In the genomic region with DNA sequence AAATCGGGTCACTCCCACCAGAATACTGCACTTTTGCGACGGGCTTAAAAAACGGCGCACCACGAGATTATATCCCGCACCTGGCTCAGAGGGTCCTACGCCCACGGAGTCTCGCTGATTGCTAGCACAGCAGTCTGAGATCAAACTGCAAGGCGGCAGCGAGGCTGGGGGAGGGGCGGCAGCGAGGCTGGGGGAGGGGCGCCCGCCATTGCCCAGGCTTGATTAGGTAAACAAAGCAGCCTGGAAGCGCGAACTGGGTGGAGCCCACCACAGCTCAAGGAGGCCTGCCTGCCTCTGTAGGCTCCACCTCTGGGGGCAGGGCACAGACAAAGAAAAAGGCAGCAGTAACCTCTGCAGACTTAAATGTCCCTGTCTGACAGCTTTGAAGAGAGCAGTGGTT, we compare ENCODE assay signal across 1 cellular context. TPM values are rescaled to one million over a fixed set of nuclear protein-coding genes. Genes with fewer than 3 reads are reported as not detected.
"Had no signal": no experiment of that assay in that cellular context is flagged by ENCODE, and none has a peak within 500 bp of the region (broad histone marks: within the 10 kb centered on the region; RNA-seq: fewer than 3 reads in every experiment).

No MANE protein-coding gene starts in this region.

RNA-seq across cellular contexts. Expression of a gene that starts 38.0 kb away (rescaled TPM):
- polyA plus RNA-seq: neural cell had no signal
